Comparison of ENCODE assay signal across 20 cellular contexts in genomic region chr12:47845066-47845465, GRCh38.
"Had no signal": no experiment of that assay in that cellular context is flagged by ENCODE, and none has a peak within 500 bp of the region (broad histone marks: within the 10 kb centered on the region; RNA-seq: fewer than 3 reads in every experiment).

No MANE protein-coding gene starts in this region.

- H3K27me3 ChIP-seq: gastrocnemius medialis, pancreas, right lobe of liver, upper lobe of right lung had no signal

- H3K27me3 Mint-ChIP-seq: activated B cell treated with CpG ODN at 0.5 μM for 24 hours; activated CD4-positive, alpha-beta T cell treated with anti-CD3 and anti-CD28 coated beads for 36 hours; stimulated activated naive B cell treated with anti-CD40 and anti-IgM and Interleukin-4, amounts not matched to agents 10 μg/mL and 1 μg/mL and 100 μg/mL, for 72 hours had no signal

- H3K4me1 Mint-ChIP-seq: activated B cell treated with CpG ODN at 0.5 μM for 24 hours; natural killer cell; stimulated activated naive B cell treated with anti-CD40 and anti-IgM and Interleukin-4, amounts not matched to agents 10 μg/mL and 1 μg/mL and 100 μg/mL, for 72 hours had no signal

- H3K36me3 Mint-ChIP-seq: brain, mesothelial cell of epicardium, natural killer cell had no signal

- H3K4me3 Mint-ChIP-seq: activated B cell treated with CpG ODN at 0.5 μM for 24 hours; activated CD4-positive, alpha-beta T cell treated with anti-CD3 and anti-CD28 coated beads for 36 hours; brain; dendritic cell treated with granulocyte-macrophage colony-stimulating factor and Interleukin-4, amounts not matched to agents 40 ng/mL and 50 ng/mL, for 4 days; mesothelial cell of epicardium; natural killer cell; stimulated activated naive B cell treated with anti-CD40 and anti-IgM and Interleukin-4, amounts not matched to agents 10 μg/mL and 1 μg/mL and 100 μg/mL, for 72 hours had no signal

- H3K27ac ChIP-seq: left ventricle myocardium inferior, pancreas, right lobe of liver had no signal

- H3K27ac Mint-ChIP-seq: activated B cell treated with CpG ODN at 0.5 μM for 24 hours; activated CD4-positive, alpha-beta T cell treated with anti-CD3 and anti-CD28 coated beads for 36 hours; dendritic cell treated with granulocyte-macrophage colony-stimulating factor and Interleukin-4, amounts not matched to agents 40 ng/mL and 50 ng/mL, for 4 days; mesothelial cell of epicardium; natural killer cell; stimulated activated naive B cell treated with anti-CD40 and anti-IgM and Interleukin-4, amounts not matched to agents 10 μg/mL and 1 μg/mL and 100 μg/mL, for 72 hours had no signal

- H3K4me3 ChIP-seq: gastrocnemius medialis, left ventricle myocardium inferior, pancreas, right lobe of liver, upper lobe of right lung had no signal

- ATAC-seq: activated CD4-positive, alpha-beta T cell treated with anti-CD3 and anti-CD28 coated beads for 36 hours; natural killer cell; stimulated activated naive B cell treated with anti-CD40 and anti-IgM and Interleukin-4, amounts not matched to agents 10 μg/mL and 1 μg/mL and 100 μg/mL, for 72 hours had no signal

- H3K9me3 Mint-ChIP-seq: activated B cell treated with CpG ODN at 0.5 μM for 24 hours; dendritic cell treated with granulocyte-macrophage colony-stimulating factor and Interleukin-4, amounts not matched to agents 40 ng/mL and 50 ng/mL, for 4 days; mesothelial cell of epicardium; natural killer cell; stimulated activated naive B cell treated with anti-CD40 and anti-IgM and Interleukin-4, amounts not matched to agents 10 μg/mL and 1 μg/mL and 100 μg/mL, for 72 hours had no signal

- H3K36me3 ChIP-seq: gastrocnemius medialis, left ventricle myocardium inferior, pancreas, right lobe of liver had no signal

- H3K4me1 ChIP-seq: left ventricle myocardium inferior, pancreas, right lobe of liver had no signal

- H3K9me3 ChIP-seq: gastrocnemius medialis, left ventricle myocardium inferior, pancreas, right lobe of liver, upper lobe of right lung had no signal

- DNase-seq: activated B cell treated with CpG ODN at 0.5 μM for 24 hours; activated CD4-positive, alpha-beta T cell treated with anti-CD3 and anti-CD28 coated beads for 36 hours; activated CD4-positive, alpha-beta T cell treated with anti-CD3 and anti-CD28 coated beads, Interleukin-2, amount 50 U/mL, for 4 hours; caudate nucleus; effector CD4-positive, alpha-beta T cell; hippocampal formation; kidney glomerular epithelial cell; left ventricle myocardium inferior; mammary epithelial cell; natural killer cell; pancreas; right lobe of liver; stimulated activated CD4-positive, alpha-beta T cell treated with anti-CD3 and anti-CD28 coated beads, Interleukin-15, amount 100 ng/mL, for 24 hours; stimulated activated naive B cell treated with anti-CD40 and anti-IgM and Interleukin-4, amounts not matched to agents 10 μg/mL and 1 μg/mL and 100 μg/mL, for 72 hours; T1000 had no signal
